Comparison of ENCODE assay signal across 8 cellular contexts in the genomic region with DNA sequence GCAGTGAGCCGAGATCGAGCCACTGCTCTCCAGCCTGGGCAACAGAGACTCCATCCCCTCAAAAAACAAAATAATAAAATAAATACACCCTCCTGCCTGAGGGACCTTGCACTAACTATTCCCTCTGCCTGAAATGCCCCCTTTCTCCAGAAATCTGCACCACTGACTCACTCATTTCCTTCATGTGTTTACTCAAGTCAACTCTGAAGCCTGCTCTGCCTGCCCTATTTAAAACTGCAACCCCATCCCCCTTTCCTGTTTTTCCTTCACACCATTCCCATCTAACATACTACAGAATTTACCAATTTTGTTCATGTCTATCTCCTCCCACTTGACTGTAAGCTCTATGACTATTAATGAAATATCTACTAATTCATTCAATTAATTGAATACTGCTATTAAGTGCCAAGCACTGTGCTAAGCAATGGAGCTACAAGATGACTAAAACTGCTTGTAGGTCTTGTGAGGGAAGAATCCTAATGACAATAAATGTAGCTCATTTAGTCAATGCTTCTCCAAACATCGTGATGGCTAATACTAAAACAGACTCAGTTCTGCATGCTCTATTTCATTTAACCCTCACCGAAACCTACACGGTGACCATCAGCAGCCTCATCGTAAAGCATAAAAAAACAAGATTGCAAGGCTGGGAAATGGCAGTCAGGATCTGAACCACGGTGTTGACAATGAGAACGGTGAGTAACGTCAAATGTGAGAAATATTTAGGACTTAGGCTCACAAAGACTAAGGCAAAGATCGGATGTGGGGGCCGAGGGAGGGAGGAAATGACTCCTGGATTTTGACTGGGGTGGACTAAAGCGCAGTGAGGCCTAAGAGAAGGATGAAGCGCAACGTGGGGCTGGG. TPM values are rescaled to one million over a fixed set of nuclear protein-coding genes. Genes with fewer than 3 reads are reported as not detected.
A peak's percentile ranks its signal among the peaks of the same experiment; 100 is the strongest.
DNase-seq lines count a peak whose midpoint lies in the region; ATAC-seq and TF ChIP-seq lines count a peak whose summit lies in the region.

No MANE protein-coding gene starts in this region.

- no peaks in the 10 kb centered on the region for H3K9me3 Mint-ChIP-seq in Caco-2 (ENCODE audit: unreplicated experiment)
- no peaks in the 10 kb centered on the region for H3K9me3 Mint-ChIP-seq in activated CD4-positive, alpha-beta memory T cell treated with anti-CD3 and anti-CD28 coated beads, Interleukin-2, amount 10 ng/mL, durations not matched to agents 7 days and 5 days

- H3K36me3 Mint-ChIP-seq in Caco-2 (ENCODE audit: insufficient read depth, unreplicated experiment), result peaks cover 15% of the 10 kb centered on the region
- H3K36me3 Mint-ChIP-seq in activated CD4-positive, alpha-beta memory T cell treated with anti-CD3 and anti-CD28 coated beads, Interleukin-2, amount 10 ng/mL, durations not matched to agents 7 days and 5 days (ENCODE audit: low read depth), result peaks cover 6% of the 10 kb centered on the region

- H3K27ac Mint-ChIP-seq in Caco-2 (ENCODE audit: unreplicated experiment), result peak overlapping the region; percentile 76
- peak overlapping the region; percentile 83 for H3K27ac Mint-ChIP-seq in activated CD4-positive, alpha-beta memory T cell treated with anti-CD3 and anti-CD28 coated beads, Interleukin-2, amount 10 ng/mL, durations not matched to agents 7 days and 5 days

- H3K9ac ChIP-seq in skeletal muscle tissue (ENCODE audit: low read depth in 1 of 3, low read length in 3 of 3), result peak overlapping the region; percentile 65 to 89 (median 76)

- POLR2A ChIA-PET in Caco-2 (lab: Charles Lee), result interaction anchor here (1.2 kb wide), 1 partner anchor 107 kb away, joined by 8 read pairs; the partner anchor contains the start of gene TXLNA
- POLR2A ChIA-PET in activated CD4-positive, alpha-beta memory T cell treated with anti-CD3 and anti-CD28 coated beads, Interleukin-2, amount 10 ng/mL, durations not matched to agents 7 days and 5 days (lab: Charles Lee), result interaction anchor here (0.8 to 3.6 kb wide), 23 partner anchors 9 to 579 kb away, joined by 3 to 33 read pairs (median 5); partner anchors contain the start of genes IQCC, KHDRBS1, KPNA6 and PTP4A2

- CTCF ChIA-PET in Caco-2 (lab: Charles Lee), result interaction anchor here (1.2 to 2.2 kb wide), 2 partner anchors 9 to 28 kb away, joined by 4 to 9 read pairs; no protein-coding TSS in a partner anchor
- CTCF ChIA-PET in activated CD4-positive, alpha-beta memory T cell treated with anti-CD3 and anti-CD28 coated beads, Interleukin-2, amount 10 ng/mL, durations not matched to agents 7 days and 5 days (lab: Charles Lee), result interaction anchor here (1.1 to 3.4 kb wide), 4 partner anchors 9 to 36 kb away, joined by 3 to 28 read pairs (median 6); partner anchors contain the start of gene KPNA6

- H3K27me3 Mint-ChIP-seq in Caco-2 (ENCODE audit: insufficient read depth, unreplicated experiment), result no peaks in the 10 kb centered on the region
- no peaks in the 10 kb centered on the region for H3K27me3 Mint-ChIP-seq in activated CD4-positive, alpha-beta memory T cell treated with anti-CD3 and anti-CD28 coated beads, Interleukin-2, amount 10 ng/mL, durations not matched to agents 7 days and 5 days

- in situ Hi-C loops in GM13976 (cut with MboI; ENCODE audit: low sequenced_read_pairs, unreplicated experiment), result no loop called here

- H3K4me1 Mint-ChIP-seq in Caco-2 (ENCODE audit: low read depth, unreplicated experiment), result peaks cover 16% of the 10 kb centered on the region
- peaks cover 42% of the 10 kb centered on the region for H3K4me1 Mint-ChIP-seq in activated CD4-positive, alpha-beta memory T cell treated with anti-CD3 and anti-CD28 coated beads, Interleukin-2, amount 10 ng/mL, durations not matched to agents 7 days and 5 days

- peak overlapping the region; percentile 88 for H3K4me3 Mint-ChIP-seq in Caco-2 (ENCODE audit: unreplicated experiment)
- peak overlapping the region; percentile 77 for H3K4me3 Mint-ChIP-seq in activated CD4-positive, alpha-beta memory T cell treated with anti-CD3 and anti-CD28 coated beads, Interleukin-2, amount 10 ng/mL, durations not matched to agents 7 days and 5 days

- H3K9me3 ChIP-seq in Caco-2 (no peaks in the 10 kb centered on the region), skeletal muscle tissue (ENCODE audit: control insufficient read depth in 3 of 3, low read length in 3 of 3) (no peaks in the 10 kb centered on the region)

- intact Hi-C loops in Caco-2 (cut with micrococcal nuclease; ENCODE audit: unreplicated experiment), result loop anchor here (2.0 kb wide), 1 partner anchor 37 kb away; the partner anchor contains the start of gene KPNA6

- H3K4me1 ChIP-seq in Caco-2, result no peaks in the 10 kb centered on the region
- peaks cover 13 to 22% (median 15%) of the 10 kb centered on the region in 3 donors for H3K4me1 ChIP-seq in skeletal muscle tissue (ENCODE audit: control insufficient read depth in 3 of 3, insufficient read depth in 3 of 3, low read length in 3 of 3)

- H3K27me3 ChIP-seq in Caco-2 (replicated peaks; ENCODE audit: control insufficient read depth, insufficient read depth, low read length), result no peaks in the 10 kb centered on the region
- H3K27me3 ChIP-seq in skeletal muscle tissue (ENCODE audit: control insufficient read depth in 3 of 3, insufficient read depth in 3 of 3, low read length in 3 of 3), result no peaks in the 10 kb centered on the region

- H3K36me3 ChIP-seq in Caco-2 (ENCODE audit: control insufficient read depth, insufficient read depth, low read length) (no peaks in the 10 kb centered on the region), skeletal muscle tissue (ENCODE audit: control insufficient read depth in 3 of 3, insufficient read depth in 3 of 3, low read length in 3 of 3) (peaks cover 11 to 13% (median 12%) of the 10 kb centered on the region in 3 donors)

- TF ChIP-seq CTCF in Caco-2 (IDR thresholded peaks at IDR 0.05; ENCODE audit: insufficient read depth in 1 of 2, low read depth in 1 of 2, low read length in 1 of 2, severe bottlenecking in 1 of 2, unreplicated experiment in 1 of 2) (no peak), GM13976 (IDR thresholded peaks at IDR 0.05; ENCODE audit: borderline replicate concordance, control extremely low read depth, extremely low read depth, insufficient read depth, missing control alignments) (no peak)

- ATAC-seq in GM21619 (IDR thresholded peaks at IDR 0.05; ENCODE audit: unreplicated experiment), result no peak
- ATAC-seq in HG03025 (IDR thresholded peaks at IDR 0.05; ENCODE audit: low FRiP score, unreplicated experiment), result no peak

- BruUV-seq in Caco-2 (replicated peaks; lab: Mats Ljungman, UMichigan), result TSS peak; percentile 50

- DNase-seq in Caco-2 (no peak), HS-5 (ENCODE audit: low read depth) (peak; percentile 43), hepatic stellate cell (ENCODE audit: low spot score) (peak; percentile 66), GM13976 (ENCODE audit: low spot score) (no peak)
- no peak for DNase-seq in activated CD4-positive, alpha-beta memory T cell treated with anti-CD3 and anti-CD28 coated beads, Interleukin-2, amount 10 ng/mL, durations not matched to agents 7 days and 5 days

- peak overlapping the region; percentile 90 for H3K27ac ChIP-seq in skeletal muscle tissue (ENCODE audit: low read depth, low read length)

- peak overlapping the region; percentile 79 for H3K4me3 ChIP-seq in Caco-2 (ENCODE audit: low read depth, low read length)
- peak overlapping the region; percentile 91 to 96 (median 93) for H3K4me3 ChIP-seq in skeletal muscle tissue (ENCODE audit: low read length in 3 of 3)

RNA-seq across cellular contexts. Expression of gene TMEM39B, which starts 0.7 kb away (rescaled TPM):
- total RNA-seq in Caco-2 (2022) (9.8 and 12.1 TPM in 2 replicates), skeletal muscle tissue (3.7 TPM)
- total RNA-seq in activated CD4-positive, alpha-beta memory T cell treated with anti-CD3 and anti-CD28 coated beads, Interleukin-2, amount 10 ng/mL, durations not matched to agents 7 days and 5 days, result 10 to 100 TPM; 24.5 to 28.0 TPM

RNA-seq across cellular contexts. Expression of gene KPNA6, which starts 35.9 kb away (rescaled TPM):
- total RNA-seq in Caco-2 (2022) (49.8 and 52.8 TPM in 2 replicates), skeletal muscle tissue (17.7 TPM)
- 10 to 100 TPM; 64.3 to 65.1 TPM for total RNA-seq in activated CD4-positive, alpha-beta memory T cell treated with anti-CD3 and anti-CD28 coated beads, Interleukin-2, amount 10 ng/mL, durations not matched to agents 7 days and 5 days

RNA-seq across cellular contexts. Expression of gene KHDRBS1, which starts 58.3 kb away (rescaled TPM):
- total RNA-seq in Caco-2 (2022) (131 and 137 TPM in 2 replicates), skeletal muscle tissue (48.5 TPM)
- 100 to 1,000 TPM; 168 to 169 TPM for total RNA-seq in activated CD4-positive, alpha-beta memory T cell treated with anti-CD3 and anti-CD28 coated beads, Interleukin-2, amount 10 ng/mL, durations not matched to agents 7 days and 5 days

Comparison
In these comparisons a context has a peak if more than half of its experiments do, and no peak if none do; other contexts are left out.
1. DNase-seq: peak in HS-5 (single experiment) and hepatic stellate cell (single experiment); none in Caco-2 (0 of 2), activated CD4-positive, alpha-beta memory T cell treated with anti-CD3 and anti-CD28 coated beads, Interleukin-2, amount 10 ng/mL, durations not matched to agents 7 days and 5 days (single experiment) and GM13976 (single experiment).